In the genomic region with DNA sequence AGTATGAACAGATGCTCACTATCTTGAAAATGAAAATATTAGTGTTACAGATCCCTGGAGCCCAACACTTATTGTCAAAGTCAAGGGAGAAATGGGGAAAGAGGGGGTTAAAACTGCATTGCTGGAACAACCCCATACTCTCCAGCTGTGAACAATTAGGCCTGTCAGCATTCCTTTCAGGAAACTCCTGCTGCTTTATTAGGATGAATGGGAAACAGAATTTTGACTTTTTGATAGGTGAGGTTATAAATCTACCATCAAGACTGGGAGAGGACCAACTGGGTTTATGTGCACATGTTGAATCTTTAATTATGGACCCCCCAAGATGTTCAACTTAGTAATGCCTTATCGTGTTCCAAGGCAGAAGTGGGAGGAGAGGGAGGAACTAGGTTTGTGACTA, we compare ENCODE assay signal across 21 cellular contexts.
"Had no signal": no experiment of that assay in that cellular context is flagged by ENCODE, and none has a peak within 500 bp of the region (broad histone marks: within the 10 kb centered on the region; RNA-seq: fewer than 3 reads in every experiment).

No MANE protein-coding gene starts in this region.

- H3K36me3 ChIP-seq: brain microvascular endothelial cell, gastrocnemius medialis, thyroid gland, uterus had no signal

- H3K4me3 ChIP-seq: gastrocnemius medialis, heart left ventricle, thyroid gland, uterus had no signal

- FAIRE-seq: endothelial cell of umbilical vein had no signal

- H3K4me3 Mint-ChIP-seq: activated B cell treated with CpG ODN at 0.5 μM for 24 hours; activated CD8-positive, alpha-beta T cell treated with anti-CD3 and anti-CD28 coated beads for 36 hours; activated naive CD8-positive, alpha-beta T cell; naive B cell; stimulated activated effector memory CD8-positive, alpha-beta T cell treated with anti-CD3 and anti-CD28 coated beads, Interleukin-12 subunit alpha, Interleukin-12 subunit beta, amount 100 ng/mL, for 72 hours had no signal

- H3K4me1 ChIP-seq: thyroid gland, uterus had no signal

- H3K27ac Mint-ChIP-seq: activated B cell treated with CpG ODN at 0.5 μM for 24 hours; activated CD8-positive, alpha-beta T cell treated with anti-CD3 and anti-CD28 coated beads for 36 hours; activated naive CD8-positive, alpha-beta T cell; naive B cell; stimulated activated effector memory CD8-positive, alpha-beta T cell treated with anti-CD3 and anti-CD28 coated beads, Interleukin-12 subunit alpha, Interleukin-12 subunit beta, amount 100 ng/mL, for 72 hours had no signal

- H3K9me3 ChIP-seq: gastrocnemius medialis, heart left ventricle, thyroid gland, uterus had no signal

- H3K4me1 Mint-ChIP-seq: activated B cell treated with CpG ODN at 0.5 μM for 24 hours; naive B cell; stimulated activated effector memory CD8-positive, alpha-beta T cell treated with anti-CD3 and anti-CD28 coated beads, Interleukin-12 subunit alpha, Interleukin-12 subunit beta, amount 100 ng/mL, for 72 hours had no signal

- H3K27me3 Mint-ChIP-seq: activated B cell treated with CpG ODN at 0.5 μM for 24 hours; activated CD8-positive, alpha-beta T cell treated with anti-CD3 and anti-CD28 coated beads for 36 hours had no signal

- DNase-seq: activated B cell treated with CpG ODN at 0.5 μM for 24 hours; activated CD4-positive, alpha-beta T cell treated with anti-CD3 and anti-CD28 coated beads for 48 hours; activated CD8-positive, alpha-beta T cell treated with anti-CD3 and anti-CD28 coated beads for 36 hours; activated gamma-delta T cell; activated T-cell treated with anti-CD3 and anti-CD28 coated beads, Interleukin-2, amount 50 U/mL, for 48 hours; amygdala; brain microvascular endothelial cell; cortex of kidney; effector CD4-positive, alpha-beta T cell; gastrocnemius medialis; heart left ventricle; islet precursor cell; mammary epithelial cell; naive B cell; T-helper 2 cell; thyroid gland; uterus had no signal

- H3K27ac ChIP-seq: brain microvascular endothelial cell, gastrocnemius medialis, heart left ventricle, thyroid gland, uterus had no signal

- H3K9me3 Mint-ChIP-seq: activated B cell treated with CpG ODN at 0.5 μM for 24 hours; activated CD8-positive, alpha-beta T cell treated with anti-CD3 and anti-CD28 coated beads for 36 hours; stimulated activated effector memory CD8-positive, alpha-beta T cell treated with anti-CD3 and anti-CD28 coated beads, Interleukin-12 subunit alpha, Interleukin-12 subunit beta, amount 100 ng/mL, for 72 hours had no signal

- H3K36me3 Mint-ChIP-seq: activated naive CD8-positive, alpha-beta T cell; naive B cell; stimulated activated effector memory CD8-positive, alpha-beta T cell treated with anti-CD3 and anti-CD28 coated beads, Interleukin-12 subunit alpha, Interleukin-12 subunit beta, amount 100 ng/mL, for 72 hours had no signal

- H3K27me3 ChIP-seq: brain microvascular endothelial cell, gastrocnemius medialis, heart left ventricle, thyroid gland, uterus had no signal

- ATAC-seq: activated CD8-positive, alpha-beta T cell treated with anti-CD3 and anti-CD28 coated beads for 36 hours; gastrocnemius medialis; heart left ventricle; left lobe of liver; stimulated activated effector memory CD8-positive, alpha-beta T cell treated with anti-CD3 and anti-CD28 coated beads, Interleukin-12 subunit alpha, Interleukin-12 subunit beta, amount 100 ng/mL, for 72 hours had no signal
